In genomic region chr2:108909917-108910515, GRCh38 we compare ENCODE assay signal across 13 cellular contexts.
A peak's percentile ranks its signal among the peaks of the same experiment; 100 is the strongest.
DNase-seq lines count a peak whose midpoint lies in the region; TF ChIP-seq lines count a peak whose summit lies in the region.
"Had no signal": no experiment of that assay in that cellular context is flagged by ENCODE, and none has a peak within 500 bp of the region (broad histone marks: within the 10 kb centered on the region; RNA-seq: fewer than 3 reads in every experiment).

No MANE protein-coding gene starts in this region.

- H3K27me3 ChIP-seq in spleen (replicated peaks in 1 of 7) (peaks cover 0 to 4% (median 0%) of the 10 kb centered on the region in 7 donors), left ventricle myocardium inferior (ENCODE audit: low read depth) (peaks cover 9% of the 10 kb centered on the region)

- in situ Hi-C loops in GM13976 (cut with MboI; ENCODE audit: low sequenced_read_pairs, unreplicated experiment) = no loop called here

- H3K27ac ChIP-seq in spleen = no peak overlapping the region
- H3K27ac ChIP-seq in left ventricle myocardium inferior (replicated peaks) = no peak overlapping the region

- WGBS in spleen, 5 donors = 75 to 84% (median 82%) methylated on average over 12 to 13 of the region's 13 CpGs

- no peak overlapping the region for H3K4me3 ChIP-seq in spleen
- no peak overlapping the region for H3K4me3 ChIP-seq in left ventricle myocardium inferior
- H3K4me3 ChIP-seq: K562 had no signal

- no peak for TF ChIP-seq POLR2A in spleen (IDR thresholded peaks at IDR 0.05)

- H3K36me3 ChIP-seq in spleen (no peaks in the 10 kb centered on the region), left ventricle myocardium inferior (no peaks in the 10 kb centered on the region)

- no peaks in the 10 kb centered on the region for H3K9me3 ChIP-seq in spleen
- no peaks in the 10 kb centered on the region for H3K9me3 ChIP-seq in left ventricle myocardium inferior (replicated peaks)
- H3K9me3 ChIP-seq: Caco-2 had no signal

- intact Hi-C loops in spleen (cut with DNase I; ENCODE audit: low total_unique reads) = no loop called here
- intact Hi-C loops in left ventricle myocardium inferior (cut with micrococcal nuclease) = no loop called here

- TF ChIP-seq CTCF in GM13976 (IDR thresholded peaks at IDR 0.05; ENCODE audit: borderline replicate concordance, control extremely low read depth, extremely low read depth, insufficient read depth, missing control alignments) (no peak), spleen (IDR thresholded peaks at IDR 0.05 in 8 of 11, conservative IDR thresholded peaks at IDR 0.05 in 3 of 11) (no peak), left ventricle myocardium inferior (IDR thresholded peaks at IDR 0.05; ENCODE audit: borderline replicate concordance) (no peak)

- H3K4me1 ChIP-seq in spleen (no peaks in the 10 kb centered on the region), left ventricle myocardium inferior (peaks cover 15% of the 10 kb centered on the region)
- H3K4me1 ChIP-seq: Caco-2 had no signal

- DNase-seq in activated CD8-positive, alpha-beta memory T cell treated with anti-CD3 and anti-CD28 coated beads for 24 hours = peak; percentile 40
- DNase-seq in activated CD8-positive, alpha-beta memory T cell treated with anti-CD3 and anti-CD28 coated beads, Interleukin-2, amount 50 U/mL, for 4 hours = no peak
- DNase-seq in GM13976 (ENCODE audit: low spot score) (peak; percentile 20), iPS-NIHi11 (ENCODE audit: low spot score) (peak; percentile 1), spleen (peak; percentile 53), NCI-H1048 (lab: John Stamatoyannopoulos, UW) (no peak), NCI-H1417 (lab: John Stamatoyannopoulos, UW) (no peak), left ventricle myocardium inferior (no peak)
- DNase-seq: Caco-2, NCI-H1092, NCI-H1694 treated with DMSO at 0.1 percent for 48 hours, NCI-H446 had no signal

Comparison
In these comparisons a context has a peak if more than half of its experiments do, and no peak if none do; other contexts are left out.
1. DNase-seq: peak in activated CD8-positive, alpha-beta memory T cell treated with anti-CD3 and anti-CD28 coated beads for 24 hours (single experiment), GM13976 (single experiment), iPS-NIHi11 (single experiment) and spleen (single experiment); none in activated CD8-positive, alpha-beta memory T cell treated with anti-CD3 and anti-CD28 coated beads, Interleukin-2, amount 50 U/mL, for 4 hours (single experiment), NCI-H1048 (single experiment), NCI-H1417 (0 of 3) and left ventricle myocardium inferior (single experiment).